In genomic region chr11:103091441-103091809, GRCh38 we compare ENCODE assay signal across 8 cellular contexts. TPM values are rescaled to one million over a fixed set of nuclear protein-coding genes. Genes with fewer than 3 reads are reported as not detected.
DNase-seq lines count a peak whose midpoint lies in the region; ATAC-seq and TF ChIP-seq lines count a peak whose summit lies in the region.

No MANE protein-coding gene starts in this region.

- peaks cover 13% of the 10 kb centered on the region for H3K27me3 Mint-ChIP-seq in activated CD4-positive, alpha-beta memory T cell treated with anti-CD3 and anti-CD28 coated beads for 36 hours

- CTCF ChIA-PET in activated CD4-positive, alpha-beta memory T cell treated with anti-CD3 and anti-CD28 coated beads for 36 hours (lab: Charles Lee): interaction anchor here (0.9 to 4.7 kb wide), 3 partner anchors 12 to 17 kb away, joined by 3 to 57 read pairs (median 4); partner anchors contain the start of gene DYNC2H1

- 0 to 2% (median 1%) methylated on average over 9 to 23 of the region's 23 CpGs for WGBS in stomach, 5 donors

- H3K9me3 Mint-ChIP-seq in activated CD4-positive, alpha-beta memory T cell treated with anti-CD3 and anti-CD28 coated beads for 36 hours: no peaks in the 10 kb centered on the region

- peak overlapping the region; percentile 89 for H3K9ac ChIP-seq in endocrine pancreas (ENCODE audit: control insufficient read depth, insufficient read depth, low read length)

- H3K4me3 ChIP-seq in endocrine pancreas (ENCODE audit: control insufficient read depth, insufficient read depth, low read length) (peak overlapping the region; percentile 89), mononuclear cell (ENCODE audit: low read length) (peak overlapping the region; percentile 89), stomach (peak overlapping the region; percentile 86 to 99 (median 92))

- POLR2A ChIA-PET in activated CD4-positive, alpha-beta memory T cell treated with anti-CD3 and anti-CD28 coated beads for 36 hours (lab: Charles Lee): interaction anchor here (0.7 to 3.1 kb wide), 6 partner anchors 10 to 34 kb away, joined by 3 to 28 read pairs (median 4); partner anchors contain the start of gene DYNC2H1

- peak overlapping the region; percentile 89 for H3K4me3 Mint-ChIP-seq in activated CD4-positive, alpha-beta memory T cell treated with anti-CD3 and anti-CD28 coated beads for 36 hours

- H3K9me3 ChIP-seq in endocrine pancreas (ENCODE audit: control insufficient read depth, low read length) (no peaks in the 10 kb centered on the region), mononuclear cell (ENCODE audit: low read depth, low read length) (no peaks in the 10 kb centered on the region), stomach (no peaks in the 10 kb centered on the region)

- peak; percentile 22 for DNase-seq in NCI-H2196 (lab: John Stamatoyannopoulos, UW; ENCODE audit: unreplicated experiment)
- no peak for DNase-seq in NCI-H2196 treated with DMSO at 0.1 percent for 48 hours (lab: John Stamatoyannopoulos, UW; ENCODE audit: unreplicated experiment)
- DNase-seq in NCI-H1105 (lab: John Stamatoyannopoulos, UW): peak; percentile 25
- peak; percentile 61 for DNase-seq in activated CD4-positive, alpha-beta memory T cell treated with anti-CD3 and anti-CD28 coated beads for 36 hours
- DNase-seq in stomach: peak; percentile 36

- TF ChIP-seq POLR2A in stomach (IDR thresholded peaks at IDR 0.05): no peak

- H3K36me3 Mint-ChIP-seq in activated CD4-positive, alpha-beta memory T cell treated with anti-CD3 and anti-CD28 coated beads for 36 hours: peaks cover 14% of the 10 kb centered on the region

- H3K27ac Mint-ChIP-seq in activated CD4-positive, alpha-beta memory T cell treated with anti-CD3 and anti-CD28 coated beads for 36 hours: peak overlapping the region; percentile 88

- peak overlapping the region; percentile 88 to 93 (median 91) for H3K27ac ChIP-seq in stomach

- H3K4me1 Mint-ChIP-seq in activated CD4-positive, alpha-beta memory T cell treated with anti-CD3 and anti-CD28 coated beads for 36 hours (ENCODE audit: low read depth): peaks cover 26% of the 10 kb centered on the region

- peak; percentile 48 for ATAC-seq in HG02642 (IDR thresholded peaks at IDR 0.05; ENCODE audit: poor library complexity, unreplicated experiment)

- H3K27me3 ChIP-seq in endocrine pancreas (ENCODE audit: control insufficient read depth, insufficient read depth, low read length) (no peaks in the 10 kb centered on the region), mononuclear cell (ENCODE audit: insufficient read depth, low read length) (peaks cover 31% of the 10 kb centered on the region), stomach (peaks cover 0 to 24% (median 0%) of the 10 kb centered on the region in 3 donors)

- intact Hi-C loops in activated CD4-positive, alpha-beta memory T cell treated with anti-CD3 and anti-CD28 coated beads for 36 hours (cut with micrococcal nuclease): no loop called here
- intact Hi-C loops in stomach (cut with DNase I; ENCODE audit: low total_unique reads): no loop called here

- TF ChIP-seq EP300 in stomach (IDR thresholded peaks at IDR 0.05): no peak

- TF ChIP-seq CTCF in stomach (IDR thresholded peaks at IDR 0.05): no peak

- no peaks in the 10 kb centered on the region for H3K36me3 ChIP-seq in endocrine pancreas (ENCODE audit: control insufficient read depth, insufficient read depth, low read length)
- peaks cover 0 to 8% (median 5%) of the 10 kb centered on the region in 4 donors for H3K36me3 ChIP-seq in stomach

- H3K4me1 ChIP-seq in endocrine pancreas (ENCODE audit: control insufficient read depth, insufficient read depth, low read length): peaks cover 26% of the 10 kb centered on the region
- peaks cover 15% of the 10 kb centered on the region for H3K4me1 ChIP-seq in mononuclear cell (ENCODE audit: insufficient read depth, low read length)
- peaks cover 8 to 44% (median 27%) of the 10 kb centered on the region in 4 donors for H3K4me1 ChIP-seq in stomach

RNA-seq across cellular contexts. Expression of gene DCUN1D5, which starts 0.5 kb away (rescaled TPM):
- 10 to 100 TPM; 60.1 to 61.0 TPM for total RNA-seq in activated CD4-positive, alpha-beta memory T cell treated with anti-CD3 and anti-CD28 coated beads for 36 hours
- 23.1 TPM for total RNA-seq in mononuclear cell
- total RNA-seq in stomach: 10 to 100 TPM; 27.2 to 75.3 (median 37.1) TPM
- polyA plus RNA-seq in stomach: 10 to 100 TPM; 13.2 to 22.7 (median 22.3) TPM

RNA-seq across cellular contexts. Expression of gene DYNC2H1, which starts 17.8 kb away (rescaled TPM):
- 1 to 10 TPM; 1.4 to 1.7 TPM for total RNA-seq in activated CD4-positive, alpha-beta memory T cell treated with anti-CD3 and anti-CD28 coated beads for 36 hours
- total RNA-seq in mononuclear cell (3.3 TPM), stomach (10 to 100 TPM in 4 of 5 donors, 1 to 10 TPM in 1; 1.2 to 63.7 (median 19.6) TPM)
- polyA plus RNA-seq in stomach: 10 to 100 TPM in 1 of 3 donors, 1 to 10 TPM in 2; 4.8 to 13.0 (median 8.6) TPM
